ENCODE assay signal across 8 cellular contexts in genomic region chr9:73183917-73184861, GRCh38. TPM values are rescaled to one million over a fixed set of nuclear protein-coding genes. Genes with fewer than 3 reads are reported as not detected.
DNase-seq lines count a peak whose midpoint lies in the region; ATAC-seq and TF ChIP-seq lines count a peak whose summit lies in the region.

No MANE protein-coding gene starts in this region.

- no peak overlapping the region for H3K4me3 Mint-ChIP-seq in WTC11

- H3K27me3 Mint-ChIP-seq in WTC11 (ENCODE audit: low read depth) = no peaks in the 10 kb centered on the region

- intact Hi-C loops in posterior vena cava (cut with DNase I) = loop anchor here (5.0 kb wide), 1 partner anchor 77 kb away; no protein-coding TSS in a partner anchor

- no peaks in the 10 kb centered on the region for H3K36me3 Mint-ChIP-seq in WTC11

- no peak overlapping the region for H3K4me3 ChIP-seq in kidney epithelial cell (ENCODE audit: low read depth, low read length)

- H3K27me3 ChIP-seq in kidney epithelial cell (ENCODE audit: control insufficient read depth, insufficient read depth, low read length) = no peaks in the 10 kb centered on the region

- ATAC-seq in WTC11 (no peak), GM18498 (IDR thresholded peaks at IDR 0.05; ENCODE audit: unreplicated experiment) (no peak)

- no peaks in the 10 kb centered on the region for H3K36me3 ChIP-seq in kidney epithelial cell (ENCODE audit: control insufficient read depth, insufficient read depth, low read length)

- TF ChIP-seq CTCF in WTC11 (IDR thresholded peaks at IDR 0.05) (peak; percentile 54), kidney epithelial cell (IDR thresholded peaks at IDR 0.05; ENCODE audit: insufficient read depth, low read length, poor library complexity, severe bottlenecking) (peak; percentile 8)

- POLR2A ChIA-PET in WTC11 (lab: Charles Lee) = no interaction called here

- peaks cover 3% of the 10 kb centered on the region; the same call in 1 of the 2 replicates for H3K4me1 Mint-ChIP-seq in WTC11

- H3K9me3 Mint-ChIP-seq in WTC11 = 0 out of 2 replicates have a peak, but pooled peaks cover 7% of the 10 kb centered on the region

- H3K27ac Mint-ChIP-seq in WTC11 = no peak overlapping the region

- peak; percentile 49 for DNase-seq in NOMO-1 treated with DMSO at 0.1 percent for 48 hours (lab: John Stamatoyannopoulos, UW; ENCODE audit: unreplicated experiment)
- DNase-seq in NOMO-1 treated with dmso at 0.1 percent for 144 hours (lab: John Stamatoyannopoulos, UW; ENCODE audit: unreplicated experiment) = no peak
- peak; percentile 1 for DNase-seq in NCI-H1092 (lab: John Stamatoyannopoulos, UW)
- DNase-seq in WTC11 (ENCODE audit: low spot score) = no peak
- DNase-seq in kidney epithelial cell (ENCODE audit: low read depth) = peak; percentile 21
- no peak for DNase-seq in posterior vena cava (ENCODE audit: low spot score)
- DNase-seq in amygdala (lab: John Stamatoyannopoulos, UW) = no peak

- CTCF ChIA-PET in WTC11 (lab: Charles Lee) = interaction anchor here (1.0 kb wide), 1 partner anchor 77 kb away, joined by 4 read pairs; no protein-coding TSS in a partner anchor

TF ChIP-seq in WTC11, 78 proteins besides CTCF, POLR2A, EP300 and RAD21:
- TF ChIP-seq FOXP4 (CRISPR knock-in tag; IDR thresholded peaks at IDR 0.05) (no peak), SP1 (CRISPR knock-in tag; conservative IDR thresholded peaks at IDR 0.05) (no peak), HMGA2 (CRISPR knock-in tag; IDR thresholded peaks at IDR 0.05) (peak; percentile 21; the same call in 1 of the 2 replicates)
TF ChIP-seq in WTC11: peak in this region for 1.

RNA-seq across cellular contexts. Expression of gene ANXA1, which starts 32.5 kb away (rescaled TPM):
- 1.1 to 2.1 TPM (median 1.7 TPM) in 3 replicates for total RNA-seq in WTC11 (2021)
- 167 and 189 TPM in 2 replicates for total RNA-seq in kidney epithelial cell
- total RNA-seq in posterior vena cava = 100 to 1,000 TPM; 331 to 533 TPM

Comparison
In these comparisons a context has a peak if more than half of its experiments do, and no peak if none do; other contexts are left out.
1. DNase-seq: peak in NOMO-1 treated with DMSO at 0.1 percent for 48 hours (single experiment), NCI-H1092 (single experiment) and kidney epithelial cell (single experiment); none in NOMO-1 treated with dmso at 0.1 percent for 144 hours (single experiment), WTC11 (single experiment), posterior vena cava (single experiment) and amygdala (0 of 56).
2. RNA of gene ANXA1, which starts 32.5 kb away (total RNA-seq): 331 to 533 TPM in posterior vena cava and 167 to 189 TPM in kidney epithelial cell; 1.1 to 2.1 TPM in WTC11; every median in the first group is over 10 times any median in the second.